ENCODE assay signal across 1 cellular context in genomic region chr20:4593149-4593525, GRCh38.
TF ChIP-seq lines count a peak whose summit lies in the region.

No MANE protein-coding gene starts in this region.

TF ChIP-seq in IMR-90, 13 proteins besides CTCF, POLR2A, EP300 and RAD21 (continued from another document):
- TF ChIP-seq MXI1 (IDR thresholded peaks at IDR 0.05; ENCODE audit: borderline replicate concordance, low read depth, low read length) (no peak), ELK1 (IDR thresholded peaks at IDR 0.05; ENCODE audit: borderline replicate concordance, low read depth, low read length) (no peak), FOS (IDR thresholded peaks at IDR 0.05; ENCODE audit: low read depth, low read length) (no peak)
